In genomic region chr5:34627794-34628193, GRCh38 we compare ENCODE assay signal across 15 cellular contexts. TPM values are rescaled to one million over a fixed set of nuclear protein-coding genes. Genes with fewer than 3 reads are reported as not detected.
DNase-seq lines count a peak whose midpoint lies in the region; ATAC-seq and TF ChIP-seq lines count a peak whose summit lies in the region.
"Had no signal": no experiment of that assay in that cellular context is flagged by ENCODE, and none has a peak within 500 bp of the region (broad histone marks: within the 10 kb centered on the region; RNA-seq: fewer than 3 reads in every experiment).

No MANE protein-coding gene starts in this region.

- TF ChIP-seq CTCF in Loucy (conservative IDR thresholded peaks at IDR 0.05; ENCODE audit: low read length), result no peak

- peaks cover 17% of the 10 kb centered on the region for H3K4me1 ChIP-seq in Loucy (ENCODE audit: insufficient read depth, low read length, poor library complexity, severe bottlenecking)
- H3K4me1 ChIP-seq: body of pancreas had no signal

- H3K36me3 ChIP-seq in Loucy (ENCODE audit: insufficient read depth, low read length), result no peaks in the 10 kb centered on the region

- peak overlapping the region; percentile 12 for H3K4me2 ChIP-seq in Loucy (ENCODE audit: low read depth, low read length, poor library complexity, severe bottlenecking)

- no peaks in the 10 kb centered on the region for H3K9me3 ChIP-seq in Loucy (ENCODE audit: insufficient read depth, low read depth, low read length)
- H3K9me3 ChIP-seq: body of pancreas had no signal

- H4K20me1 ChIP-seq in Loucy (ENCODE audit: insufficient read depth, low read length, poor library complexity, severe bottlenecking), result no peaks in the 10 kb centered on the region

- no peaks in the 10 kb centered on the region for H3K79me2 ChIP-seq in Loucy (ENCODE audit: insufficient read depth, low read length)

- in situ Hi-C loops in ACHN (cut with HindIII; ENCODE audit: low pct_ligation_motif_present, low pct_unique_long_range_greater_than_20kb, low sequenced_read_pairs), result no loop called here

- intact Hi-C loops in head of caudate nucleus (cut with DNase I), result no loop called here

- H3K9me2 ChIP-seq in Loucy (replicated peaks; ENCODE audit: low read depth, low read length), result no peaks in the 10 kb centered on the region

- no peaks in the 10 kb centered on the region for H3K27me3 ChIP-seq in Loucy (ENCODE audit: insufficient read depth, low read length, poor library complexity, severe bottlenecking)
- H3K27me3 ChIP-seq: body of pancreas had no signal

- DNase-seq in ACHN (peak; percentile 32), dermis blood vessel endothelial cell (peak; percentile 80), kidney tubule cell (ENCODE audit: low spot score) (peak; percentile 79), head of caudate nucleus (no peak)
- DNase-seq: activated CD4-positive, alpha-beta T cell treated with anti-CD3 and anti-CD28 coated beads, Interleukin-2, amount 50 U/mL, for 48 hours; body of pancreas; DMS153; midbrain; posterior cingulate gyrus; SHP77 had no signal

- no peak overlapping the region for H3K9ac ChIP-seq in Loucy (ENCODE audit: low read depth, low read length, poor library complexity, severe bottlenecking)

- no peaks in the 10 kb centered on the region for H3F3A ChIP-seq in Loucy (ENCODE audit: low read depth)

- ATAC-seq in GM19467 (IDR thresholded peaks at IDR 0.05; ENCODE audit: unreplicated experiment) (no peak), GM18907 (IDR thresholded peaks at IDR 0.05; ENCODE audit: unreplicated experiment) (no peak), HG03175 (IDR thresholded peaks at IDR 0.05; ENCODE audit: unreplicated experiment) (no peak)
- ATAC-seq: body of pancreas, K562 had no signal

- no peak overlapping the region for H3K4me3 ChIP-seq in Loucy (ENCODE audit: low read length, poor library complexity, severe bottlenecking)
- H3K4me3 ChIP-seq: body of pancreas, K562 had no signal

- no peak overlapping the region for H2AFZ ChIP-seq in Loucy (ENCODE audit: low read length)

RNA-seq across cellular contexts. Expression of gene RAI14, which starts 28.3 kb away (rescaled TPM):
- total RNA-seq in dermis blood vessel endothelial cell, result 204 and 257 TPM in 2 replicates

Comparison
In these comparisons a context has a peak if more than half of its experiments do, and no peak if none do; other contexts are left out.
1. DNase-seq: peak in ACHN (single experiment), dermis blood vessel endothelial cell (single experiment) and kidney tubule cell (single experiment); none in head of caudate nucleus (0 of 42).